ENCODE assay signal across 13 cellular contexts in the genomic region with DNA sequence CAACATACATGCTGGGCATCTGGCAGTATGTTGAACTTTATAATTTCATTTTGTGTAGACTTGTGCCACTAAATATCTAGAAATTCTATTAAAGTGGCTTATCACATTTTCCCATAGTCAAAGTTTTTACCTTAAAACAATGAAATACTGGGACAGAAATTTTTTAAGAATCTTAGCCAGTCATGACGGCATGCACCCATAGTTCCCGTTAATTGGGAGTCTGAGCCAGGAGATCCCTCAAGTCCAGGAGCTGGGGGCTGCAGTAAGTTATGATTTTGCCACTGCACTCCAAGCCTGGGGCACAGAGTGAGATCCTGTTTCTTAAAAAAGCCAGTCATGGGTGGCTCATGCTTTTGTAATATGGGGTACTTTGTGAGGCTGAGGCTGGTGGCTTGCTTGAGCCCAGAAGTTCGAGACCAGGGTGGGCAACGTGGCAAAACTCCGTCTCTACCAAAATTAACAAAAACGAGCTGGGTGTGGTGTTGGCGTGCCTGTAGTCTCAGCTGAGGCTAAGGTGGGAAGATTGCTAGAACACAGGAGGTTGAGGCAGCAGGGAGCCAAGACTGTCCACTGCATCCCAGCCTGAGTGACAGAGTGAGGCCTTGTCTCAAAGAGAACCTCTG. TPM values are rescaled to one million over a fixed set of nuclear protein-coding genes. Genes with fewer than 3 reads are reported as not detected.
DNase-seq lines count a peak whose midpoint lies in the region; ATAC-seq and TF ChIP-seq lines count a peak whose summit lies in the region.
"Had no signal": no experiment of that assay in that cellular context is flagged by ENCODE, and none has a peak within 500 bp of the region (broad histone marks: within the 10 kb centered on the region; RNA-seq: fewer than 3 reads in every experiment).

No MANE protein-coding gene starts in this region.

- peak overlapping the region; percentile 98 for H3K27ac Mint-ChIP-seq in activated T-cell treated with anti-CD3 and anti-CD28 coated beads, Interleukin-2, amount 50 U/mL, for 24 hours

- no peak for TF ChIP-seq CTCF in PC-3 (conservative IDR thresholded peaks at IDR 0.05; ENCODE audit: low read depth, low read length)
- no peak for TF ChIP-seq CTCF in ascending aorta (IDR thresholded peaks at IDR 0.05)

- H2AFZ ChIP-seq in PC-3 (ENCODE audit: low read length) = no peak overlapping the region

- CTCF ChIA-PET in PC-3 (lab: Charles Lee) = no interaction called here

- peaks cover 55% of the 10 kb centered on the region for H3K4me1 Mint-ChIP-seq in activated T-cell treated with anti-CD3 and anti-CD28 coated beads, Interleukin-2, amount 50 U/mL, for 24 hours (ENCODE audit: low read depth)

- H3K9ac ChIP-seq in PC-3 (ENCODE audit: low read length) = no peak overlapping the region
- peak overlapping the region; percentile 46 for H3K9ac ChIP-seq in skeletal muscle satellite cell (ENCODE audit: low read depth, low read length)

- H3K27ac ChIP-seq in PC-3 (ENCODE audit: low read length) = no peak overlapping the region
- peak overlapping the region; percentile 28 for H3K27ac ChIP-seq in effector memory CD4-positive, alpha-beta T cell (ENCODE audit: insufficient read depth, low read length, poor library complexity, severe bottlenecking)
- no peak overlapping the region for H3K27ac ChIP-seq in ascending aorta
- H3K27ac ChIP-seq: heart left ventricle had no signal

- ATAC-seq in PC-3 (no peak), GM19455 (IDR thresholded peaks at IDR 0.05; ENCODE audit: unreplicated experiment) (no peak)
- ATAC-seq: heart left ventricle had no signal

- no peaks in the 10 kb centered on the region for H3K9me3 Mint-ChIP-seq in activated T-cell treated with anti-CD3 and anti-CD28 coated beads, Interleukin-2, amount 50 U/mL, for 24 hours

- H4K20me1 ChIP-seq in PC-3 (ENCODE audit: low read length) = peaks cover 63% of the 10 kb centered on the region

- H3K4me2 ChIP-seq in PC-3 (ENCODE audit: low read length) = peak overlapping the region; percentile 91
- H3K4me2 ChIP-seq in skeletal muscle satellite cell (ENCODE audit: low read length) = peak overlapping the region; percentile 40

- peaks cover 84% of the 10 kb centered on the region for H3K36me3 Mint-ChIP-seq in activated T-cell treated with anti-CD3 and anti-CD28 coated beads, Interleukin-2, amount 50 U/mL, for 24 hours (ENCODE audit: low read depth)

- H3K36me3 ChIP-seq in PC-3 (ENCODE audit: low read depth, low read length) (peaks cover 65% of the 10 kb centered on the region), skeletal muscle satellite cell (ENCODE audit: insufficient read depth, low read length) (peaks cover 74% of the 10 kb centered on the region), ascending aorta (peaks cover 39 to 60% of the 10 kb centered on the region in 2 donors)
- peaks cover 60% of the 10 kb centered on the region for H3K36me3 ChIP-seq in effector memory CD4-positive, alpha-beta T cell (ENCODE audit: control insufficient read depth, insufficient read depth, low read length)

- no peaks in the 10 kb centered on the region for H3K9me2 ChIP-seq in PC-3 (replicated peaks; ENCODE audit: low read length)

- POLR2A ChIA-PET in PC-3 (lab: Charles Lee; ENCODE audit: unreplicated experiment) = interaction anchor here (0.5 kb wide), 1 partner anchor 124 kb away, joined by 3 read pairs; no protein-coding TSS in a partner anchor

- intact Hi-C loops in PC-3 (cut with micrococcal nuclease) = loop anchor here (10.0 kb wide), 1 partner anchor 905 kb away; no protein-coding TSS in a partner anchor
- intact Hi-C loops in ascending aorta (cut with DNase I) = loop anchor here (5.0 kb wide), 1 partner anchor 1468 kb away; no protein-coding TSS in a partner anchor

- peaks cover 41% of the 10 kb centered on the region for H3K79me2 ChIP-seq in PC-3 (ENCODE audit: low read length)

- no TSS peak for BruUV-seq in PC-3 (replicated peaks; lab: Mats Ljungman, UMichigan)

- H3K27me3 Mint-ChIP-seq in activated T-cell treated with anti-CD3 and anti-CD28 coated beads, Interleukin-2, amount 50 U/mL, for 24 hours = no peaks in the 10 kb centered on the region

- no peak for DNase-seq in activated T-cell treated with anti-CD3 and anti-CD28 coated beads, Interleukin-2, amount 50 U/mL, for 24 hours
- no peak for DNase-seq in activated T-cell treated with anti-CD3 and anti-CD28 coated beads, Interleukin-2, amount 50 U/mL, for 1 hour
- DNase-seq in PC-3 (no peak), ascending aorta (ENCODE audit: low spot score in 2 of 2) (no peak)
- no peak for DNase-seq in effector memory CD4-positive, alpha-beta T cell
- DNase-seq in effector CD8-positive, alpha-beta T cell (lab: John Stamatoyannopoulos, UW) = no peak
- DNase-seq: heart left ventricle, NCI-H2171, SHP77 had no signal

- H3K4me3 Mint-ChIP-seq in activated T-cell treated with anti-CD3 and anti-CD28 coated beads, Interleukin-2, amount 50 U/mL, for 24 hours = peak overlapping the region; percentile 87

- peaks cover 20% of the 10 kb centered on the region for H3F3A ChIP-seq in PC-3 (ENCODE audit: low read length, unreplicated experiment)

- peak overlapping the region; percentile 31; the same call in 1 of the 2 replicates for H3K4me3 ChIP-seq in PC-3 (ENCODE audit: low read length)
- H3K4me3 ChIP-seq in effector memory CD4-positive, alpha-beta T cell (ENCODE audit: insufficient read depth, low read depth, low read length, poor library complexity, severe bottlenecking) = no peak overlapping the region
- no peak overlapping the region for H3K4me3 ChIP-seq in skeletal muscle satellite cell (ENCODE audit: low read length)
- H3K4me3 ChIP-seq in ascending aorta = no peak overlapping the region
- H3K4me3 ChIP-seq: heart left ventricle, skin epidermis had no signal

- no peaks in the 10 kb centered on the region for H3K27me3 ChIP-seq in PC-3 (ENCODE audit: low read length)
- no peaks in the 10 kb centered on the region for H3K27me3 ChIP-seq in effector memory CD4-positive, alpha-beta T cell (replicated peaks; ENCODE audit: control insufficient read depth, insufficient read depth, low read length, poor library complexity, severe bottlenecking)
- no peaks in the 10 kb centered on the region for H3K27me3 ChIP-seq in skeletal muscle satellite cell (ENCODE audit: control insufficient read depth, insufficient read depth, low read length)
- no peaks in the 10 kb centered on the region for H3K27me3 ChIP-seq in ascending aorta
- H3K27me3 ChIP-seq: heart left ventricle had no signal

- H3K4me1 ChIP-seq in PC-3 (ENCODE audit: insufficient read depth, low read length) = peaks cover 26% of the 10 kb centered on the region
- H3K4me1 ChIP-seq in effector memory CD4-positive, alpha-beta T cell (ENCODE audit: control insufficient read depth, insufficient read depth, low read length, poor library complexity, severe bottlenecking) = peaks cover 20% of the 10 kb centered on the region
- H3K4me1 ChIP-seq in skeletal muscle satellite cell (ENCODE audit: control insufficient read depth, insufficient read depth, low read length) = peaks cover 10% of the 10 kb centered on the region
- peaks cover 0 to 17% of the 10 kb centered on the region in 2 donors for H3K4me1 ChIP-seq in ascending aorta

- H3K9me3 ChIP-seq in PC-3 (ENCODE audit: low read length) (no peaks in the 10 kb centered on the region), skeletal muscle satellite cell (replicated peaks; ENCODE audit: low read length) (no peaks in the 10 kb centered on the region), ascending aorta (no peaks in the 10 kb centered on the region)
- no peaks in the 10 kb centered on the region for H3K9me3 ChIP-seq in effector memory CD4-positive, alpha-beta T cell (ENCODE audit: control insufficient read depth, low read length)
- H3K9me3 ChIP-seq: heart left ventricle had no signal

RNA-seq across cellular contexts. Expression of a gene that starts 3.1 kb away (rescaled TPM):
- total RNA-seq in PC-3 (2014; rRNA removed) (2,286 and 2,722 TPM in 2 replicates), ascending aorta (745 TPM)
- total RNA-seq in skeletal muscle satellite cell (2012; rRNA removed) = 1,043 and 1,269 TPM in 2 replicates

RNA-seq across cellular contexts. Expression of a gene that starts 26.5 kb away (rescaled TPM):
- total RNA-seq in PC-3 (2014; rRNA removed) (29.7 and 32.0 TPM in 2 replicates), ascending aorta (7.0 TPM)
- total RNA-seq in skeletal muscle satellite cell (2012; rRNA removed) = 13.7 and 14.9 TPM in 2 replicates

RNA-seq across cellular contexts. Expression of a gene that starts 57.9 kb away (rescaled TPM):
- total RNA-seq in PC-3 (2014; rRNA removed) (not detected in 2 replicates), ascending aorta (not detected)
- total RNA-seq in skeletal muscle satellite cell (2012; rRNA removed) = not detected in 2 replicates
- total RNA-seq: activated CD8-positive, alpha-beta memory T cell treated with anti-CD3 and anti-CD28 coated beads for 36 hours had no signal
